ENCODE assay signal across 8 cellular contexts in the genomic region with DNA sequence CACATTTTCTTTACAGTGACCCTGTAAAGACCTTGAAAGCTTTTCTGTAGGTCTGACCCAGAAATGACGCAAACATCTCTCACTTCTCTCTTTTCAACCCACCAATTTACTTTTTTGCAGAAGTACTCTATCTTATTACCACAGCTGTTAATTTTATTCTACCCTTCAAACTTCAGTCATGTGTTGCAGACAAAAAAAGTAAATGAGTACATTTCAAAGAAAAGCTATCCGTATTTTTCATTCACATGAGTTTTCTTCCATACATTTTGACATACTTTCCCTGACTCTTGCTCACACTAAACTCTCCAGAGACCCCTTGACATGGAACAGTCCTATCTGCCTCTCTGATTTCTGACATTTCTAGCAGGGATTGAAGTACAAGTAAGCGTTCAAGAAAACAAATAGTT. TPM values are rescaled to one million over a fixed set of nuclear protein-coding genes. Genes with fewer than 3 reads are reported as not detected.
DNase-seq lines count a peak whose midpoint lies in the region; ATAC-seq and TF ChIP-seq lines count a peak whose summit lies in the region.

No MANE protein-coding gene starts in this region.

- peak overlapping the region; percentile 56 for H3K4me3 ChIP-seq in OCI-LY3 (ENCODE audit: low read length)

- no peaks in the 10 kb centered on the region for H3K9me3 ChIP-seq in OCI-LY3 (ENCODE audit: insufficient read depth, low read length)

- CTCF ChIA-PET in Calu3 (lab: Charles Lee) = no interaction called here

- no peak for DNase-seq in Calu3
- no peak for DNase-seq in putamen (ENCODE audit: low spot score)
- no peak for DNase-seq in glomerular visceral epithelial cell (ENCODE audit: extremely low spot score)
- no peak for DNase-seq in OCI-M2 (lab: John Stamatoyannopoulos, UW; ENCODE audit: unreplicated experiment)
- no peak for DNase-seq in islet precursor cell

- H3K4me3 Mint-ChIP-seq in Calu3 (ENCODE audit: low read depth, unreplicated experiment) = no peak overlapping the region

- H3K4me2 ChIP-seq in OCI-LY3 (ENCODE audit: low read length) = peak overlapping the region; percentile 79

- intact Hi-C loops in Calu3 (cut with micrococcal nuclease; ENCODE audit: unreplicated experiment) = no loop called here

- no peaks in the 10 kb centered on the region for H3K9me3 Mint-ChIP-seq in Calu3 (ENCODE audit: low read depth, unreplicated experiment)

- BruUV-seq in Calu3 (replicated peaks; lab: Mats Ljungman, UMichigan) = no TSS peak

- peak overlapping the region; percentile 50 for H3K9ac ChIP-seq in OCI-LY3 (ENCODE audit: low read length)

- H3K27me3 Mint-ChIP-seq in Calu3 (ENCODE audit: unreplicated experiment) = no peaks in the 10 kb centered on the region

- peak overlapping the region; percentile 45 for H3K27ac Mint-ChIP-seq in Calu3 (ENCODE audit: unreplicated experiment)

- no peak for TF ChIP-seq CTCF in Calu3 (IDR thresholded peaks at IDR 0.05; ENCODE audit: unreplicated experiment)
- no peak for TF ChIP-seq CTCF in OCI-LY3 (IDR thresholded peaks at IDR 0.05; ENCODE audit: low read depth, low read length)

- H3K79me2 ChIP-seq in OCI-LY3 (ENCODE audit: low read length) = no peaks in the 10 kb centered on the region

- peak overlapping the region; percentile 34; the same call in 1 of the 2 replicates for H2AFZ ChIP-seq in OCI-LY3 (ENCODE audit: low read depth, low read length)

- H3K27me3 ChIP-seq in OCI-LY3 (ENCODE audit: low read depth, low read length) = no peaks in the 10 kb centered on the region

- H3K4me1 Mint-ChIP-seq in Calu3 (ENCODE audit: low read depth, unreplicated experiment) = peaks cover 28% of the 10 kb centered on the region

- peak overlapping the region; percentile 80 for H3K27ac ChIP-seq in OCI-LY3 (ENCODE audit: low read length)

- no peaks in the 10 kb centered on the region for H4K20me1 ChIP-seq in OCI-LY3 (ENCODE audit: insufficient read depth, low read length)

- peaks cover 30% of the 10 kb centered on the region for H3K4me1 ChIP-seq in OCI-LY3 (ENCODE audit: low read length)

- ATAC-seq in GM19452 (IDR thresholded peaks at IDR 0.05; ENCODE audit: unreplicated experiment) (peak; percentile 99), HG03064 (IDR thresholded peaks at IDR 0.05; ENCODE audit: low read depth, unreplicated experiment) (peak; percentile 97)

- H3K36me3 Mint-ChIP-seq in Calu3 (ENCODE audit: insufficient read depth, unreplicated experiment) = peaks cover 29% of the 10 kb centered on the region

- H3K36me3 ChIP-seq in OCI-LY3 (replicated peaks; ENCODE audit: low read depth, low read length) = no peaks in the 10 kb centered on the region

RNA-seq across cellular contexts. Expression of a gene that starts 51.7 kb away (rescaled TPM):
- 37.7 and 49.4 TPM in 2 replicates for total RNA-seq in Calu3 (2022)
